8 cellular contexts compared by ENCODE assay signal in genomic region chr7:44726250-44726649, GRCh38. TPM values are rescaled to one million over a fixed set of nuclear protein-coding genes. Genes with fewer than 3 reads are reported as not detected.
DNase-seq lines count a peak whose midpoint lies in the region; ATAC-seq and TF ChIP-seq lines count a peak whose summit lies in the region.
"Not testable (repeated sequence)": the region's sequence is repeated elsewhere in the genome, so short reads cannot be mapped to it uniquely, and the experiment has no call there.

No MANE protein-coding gene starts in this region.

- TF ChIP-seq POLR2A in HCT116 (IDR thresholded peaks at IDR 0.05; ENCODE audit: borderline replicate concordance, extremely low read depth, insufficient read depth, insufficient read length) = not testable (repeated sequence)

- CTCF ChIA-PET in HCT116 (lab: Charles Lee); MCF 10A (lab: Yijun Ruan, JAX): not testable (repeated sequence)
- CTCF ChIA-PET in WTC11 (lab: Charles Lee) = interaction anchor here (0.6 kb wide), 1 partner anchor 17 kb away, joined by 3 read pairs; no protein-coding TSS in a partner anchor

- not testable (repeated sequence) for H3K27me3 Mint-ChIP-seq in WTC11 (ENCODE audit: low read depth); MCF 10A (ENCODE audit: insufficient read depth, unreplicated experiment)

- TF ChIP-seq CTCF in HCT116 (IDR thresholded peaks at IDR 0.05 in 2 of 3, conservative IDR thresholded peaks at IDR 0.05 in 1 of 3; ENCODE audit: borderline replicate concordance in 1 of 3, insufficient read depth in 1 of 3, low read depth in 2 of 3, low read length in 2 of 3); WTC11 (IDR thresholded peaks at IDR 0.05); MCF 10A (IDR thresholded peaks at IDR 0.05; ENCODE audit: unreplicated experiment): not testable (repeated sequence)

- H3K79me2 ChIP-seq in HCT116 (ENCODE audit: insufficient read depth, low read length) = not testable (repeated sequence)

- not testable (repeated sequence) for H3K9ac ChIP-seq in HCT116 (ENCODE audit: low read length)

- not testable (repeated sequence) for H3K9me2 ChIP-seq in HCT116 (ENCODE audit: insufficient read depth)

- RAD21 ChIA-PET in HCT116 (lab: Charles Lee; ENCODE audit: low non-redundant PET in 1 of 2, low total read pairs in 2 of 2, uncharacterized antibody in 2 of 2, unreplicated experiment in 2 of 2) = not testable (repeated sequence)

- DNase-seq in COLO829 (ENCODE audit: low spot score) = peak; percentile 57
- DNase-seq in HCT116 (ENCODE audit: low read depth, low spot score); WTC11 (ENCODE audit: low spot score); MCF 10A (ENCODE audit: unreplicated experiment): not testable (repeated sequence)
- peak; percentile 10 for DNase-seq in NCI-H1436 (lab: John Stamatoyannopoulos, UW)
- DNase-seq in NCI-H82 (lab: John Stamatoyannopoulos, UW) = peak; percentile 17
- peak; percentile 51 for DNase-seq in cardiac septum (ENCODE audit: low spot score)
- DNase-seq in posterior vena cava (ENCODE audit: low spot score) = peak; percentile 31

- POLR2A ChIA-PET in HCT116 (lab: Charles Lee); WTC11 (lab: Charles Lee); MCF 10A (lab: Yijun Ruan, JAX): not testable (repeated sequence)

- not testable (repeated sequence) for H2AFZ ChIP-seq in HCT116 (ENCODE audit: low read depth, low read length, poor library complexity, severe bottlenecking)

- ATAC-seq in HCT116 = peak; percentile 44; the same call in 1 of the 2 replicates
- ATAC-seq in WTC11 = peak; percentile 56

- H3K4me1 Mint-ChIP-seq in WTC11; MCF 10A (ENCODE audit: insufficient read depth, unreplicated experiment): not testable (repeated sequence)

- not testable (repeated sequence) for H3K36me3 ChIP-seq in HCT116 (ENCODE audit: control insufficient read depth in 1 of 2, insufficient read depth in 2 of 2, low read length in 2 of 2)

- not testable (repeated sequence) for H3K36me3 Mint-ChIP-seq in WTC11; MCF 10A (ENCODE audit: insufficient read depth, unreplicated experiment)

- not testable (repeated sequence) for H3K4me2 ChIP-seq in HCT116 (ENCODE audit: low read length)

- H3K4me3 ChIP-seq in HCT116 (replicated peaks in 1 of 2; ENCODE audit: low read depth in 1 of 2, low read length in 2 of 2) = not testable (repeated sequence)

- BruUV-seq in HCT116 (replicated peaks; lab: Mats Ljungman, UMichigan); MCF 10A (replicated peaks; lab: Mats Ljungman, UMichigan): not testable (repeated sequence)

- H4K20me1 ChIP-seq in HCT116 (ENCODE audit: insufficient read depth) = not testable (repeated sequence)

- H3K9me3 Mint-ChIP-seq in WTC11; MCF 10A (ENCODE audit: unreplicated experiment): not testable (repeated sequence)

- not testable (repeated sequence) for H3K27ac Mint-ChIP-seq in WTC11
- peak overlapping the region; percentile 31 for H3K27ac Mint-ChIP-seq in MCF 10A (ENCODE audit: low read depth, unreplicated experiment)

- not testable (repeated sequence) for H3K4me3 Mint-ChIP-seq in WTC11; MCF 10A (ENCODE audit: unreplicated experiment)

- not testable (repeated sequence) for H3K27me3 ChIP-seq in HCT116 (ENCODE audit: insufficient read depth, low read length)

- TF ChIP-seq RAD21 in HCT116 (IDR thresholded peaks at IDR 0.05; ENCODE audit: low read depth) = not testable (repeated sequence)

- intact Hi-C loops in HCT116 (cut with micrococcal nuclease); MCF 10A (cut with micrococcal nuclease); cardiac septum (cut with DNase I); posterior vena cava (cut with DNase I): not testable (repeated sequence)

- H3K4me1 ChIP-seq in HCT116 (ENCODE audit: control insufficient read depth in 1 of 2, insufficient read depth in 2 of 2, low read length in 2 of 2) = peaks cover 0 to 25% of the 10 kb centered on the region in 2 experiments; a peak in 2 of 4 replicates

- not testable (repeated sequence) for H3K9me3 ChIP-seq in HCT116 (ENCODE audit: control insufficient read depth in 1 of 2, insufficient read depth in 1 of 2, low read depth in 1 of 2, low read length in 2 of 2)

- H3K27ac ChIP-seq in HCT116 (ENCODE audit: low read depth, low read length) = not testable (repeated sequence)

RNA-seq across cellular contexts. Expression of gene ZMIZ2, which starts 22.4 kb away (rescaled TPM):
- 91.3 TPM for total RNA-seq in HCT116 (2021; ENCODE audit: unreplicated experiment)
- 60.1 and 62.7 TPM in 2 replicates for polyA plus RNA-seq in HCT116 (2012)
- total RNA-seq in WTC11 (2021) = 97.0 to 102 TPM (median 99.1 TPM) in 3 replicates
- total RNA-seq in MCF 10A (2022) = 94.4 and 100 TPM in 2 replicates
- total RNA-seq in cardiac septum = 62.4 TPM
- total RNA-seq in posterior vena cava = 10 to 100 TPM; 52.2 to 67.1 TPM
